20 cellular contexts compared by ENCODE assay signal in genomic region chr4:15143551-15143950, GRCh38.
"Had no signal": no experiment of that assay in that cellular context is flagged by ENCODE, and none has a peak within 500 bp of the region (broad histone marks: within the 10 kb centered on the region; RNA-seq: fewer than 3 reads in every experiment).

No MANE protein-coding gene starts in this region.

- H3K9me3 ChIP-seq: esophagus muscularis mucosa, gastroesophageal sphincter, pancreas, prostate gland, right lobe of liver, suprapubic skin, tibial artery, upper lobe of left lung, uterus had no signal

- H3K36me3 Mint-ChIP-seq: immature natural killer cell, naive B cell had no signal

- H3K27ac ChIP-seq: epithelial cell of prostate, esophagus muscularis mucosa, gastroesophageal sphincter, pancreas, prostate gland, suprapubic skin, tibial artery, upper lobe of left lung, uterus had no signal

- H3K4me1 Mint-ChIP-seq: immature natural killer cell, naive B cell had no signal

- H3K36me3 ChIP-seq: esophagus muscularis mucosa, gastroesophageal sphincter, pancreas, prostate gland, right lobe of liver, suprapubic skin, tibial artery, upper lobe of left lung, uterus had no signal

- ATAC-seq: effector memory CD8-positive, alpha-beta T cell; gastroesophageal sphincter; left cardiac atrium had no signal

- H3K9me3 Mint-ChIP-seq: effector memory CD8-positive, alpha-beta T cell; nephron had no signal

- H3K27me3 ChIP-seq: esophagus muscularis mucosa, gastroesophageal sphincter, pancreas, right lobe of liver, suprapubic skin, tibial artery, upper lobe of left lung, uterus had no signal

- H3K4me1 ChIP-seq: suprapubic skin, upper lobe of left lung, uterus had no signal

- H3K4me3 Mint-ChIP-seq: effector memory CD8-positive, alpha-beta T cell; immature natural killer cell; naive B cell; nephron had no signal

- H3K27ac Mint-ChIP-seq: effector memory CD8-positive, alpha-beta T cell; immature natural killer cell; naive B cell; nephron had no signal

- H3K4me3 ChIP-seq: esophagus muscularis mucosa, gastroesophageal sphincter, pancreas, prostate gland, suprapubic skin, tibial artery, upper lobe of left lung, uterus had no signal

- DNase-seq: effector memory CD8-positive, alpha-beta T cell; glutamatergic neuron; immature natural killer cell; left cardiac atrium; mesendoderm; naive B cell; occipital lobe; pancreas; right lobe of liver; stimulated activated CD4-positive, alpha-beta T cell treated with anti-CD3 and anti-CD28 coated beads, Interleukin-4, amount 100 ng/mL, for 24 hours; stimulated activated naive CD4-positive, alpha-beta T cell; tibial artery; upper lobe of left lung; uterus had no signal
